ENCODE assay signal across 7 cellular contexts in the genomic region with DNA sequence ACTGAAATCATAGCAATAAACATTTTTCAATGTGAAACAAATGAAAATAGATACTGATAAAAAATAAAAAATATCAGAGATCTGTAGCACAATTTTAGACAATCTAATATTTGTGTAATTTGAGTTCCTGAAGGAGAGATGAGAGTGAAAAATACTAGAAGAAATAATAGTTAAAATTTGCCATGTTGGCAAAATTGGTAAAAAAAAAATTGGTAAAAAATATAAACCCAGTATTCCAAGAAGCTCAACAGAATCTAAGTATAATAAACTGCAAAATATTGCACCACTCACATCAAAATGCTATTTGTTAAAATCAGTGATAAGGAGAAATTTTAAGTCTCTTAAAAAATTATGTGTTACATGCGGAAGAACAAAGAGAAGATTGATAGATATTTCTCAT.
"Had no signal": no experiment of that assay in that cellular context is flagged by ENCODE, and none has a peak within 500 bp of the region (broad histone marks: within the 10 kb centered on the region; RNA-seq: fewer than 3 reads in every experiment).

No MANE protein-coding gene starts in this region.

- H3K4me3 Mint-ChIP-seq: GM23338, H9 had no signal

- ATAC-seq: GM23338 had no signal

- H3K4me1 Mint-ChIP-seq: GM23338, H9 had no signal

- FAIRE-seq: H1, H54, HTR-8/SVneo had no signal

- DNase-seq: H9, HCEC 1CT, KBM-7 had no signal

- H3K27ac Mint-ChIP-seq: GM23338, H9 had no signal

- H3K4me2 ChIP-seq: GM23338 had no signal

- H2AFZ ChIP-seq: GM23338 had no signal

- H3K4me3 ChIP-seq: GM23338 had no signal

- H3K9me3 Mint-ChIP-seq: GM23338, H9 had no signal
